Comparison of ENCODE assay signal across 33 cellular contexts in genomic region chr3:46593979-46594378, GRCh38. TPM values are rescaled to one million over a fixed set of nuclear protein-coding genes. Genes with fewer than 3 reads are reported as not detected.
"Had no signal": no experiment of that assay in that cellular context is flagged by ENCODE, and none has a peak within 500 bp of the region (broad histone marks: within the 10 kb centered on the region; RNA-seq: fewer than 3 reads in every experiment).

No MANE protein-coding gene starts in this region.

- H3K4me1 ChIP-seq: esophagus muscularis mucosa had no signal

- H3K27me3 ChIP-seq: brain microvascular endothelial cell, dorsolateral prefrontal cortex, esophagus muscularis mucosa had no signal

- ATAC-seq: activated CD4-positive, CD25-positive, alpha-beta regulatory T cell treated with anti-CD3 and anti-CD28 coated beads, Interleukin-2, amount 50 U/mL, for 24 hours; activated CD8-positive, alpha-beta T cell treated with anti-CD3 and anti-CD28 coated beads for 36 hours; activated T-cell treated with anti-CD3 and anti-CD28 coated beads, Interleukin-2, amount 50 U/mL, for 4 hours; activated T-helper 17 cell treated with anti-CD3 and anti-CD28 coated beads, Interleukin-2, amount 50 U/mL, for 72 hours; T-helper 17 cell had no signal

- H3K9me3 ChIP-seq: esophagus muscularis mucosa had no signal

- DNase-seq: activated B cell treated with CpG ODN at 0.5 μM for 24 hours; activated CD4-positive, alpha-beta T cell treated with anti-CD3 and anti-CD28 coated beads for 48 hours; activated CD4-positive, alpha-beta T cell treated with anti-CD3 and anti-CD28 coated beads, Interleukin-2, amount 50 U/mL, for 1 hour; activated CD4-positive, alpha-beta T cell treated with anti-CD3 and anti-CD28 coated beads, Interleukin-2, amount 50 U/mL, for 48 hours; activated CD8-positive, alpha-beta memory T cell treated with anti-CD3 and anti-CD28 coated beads for 24 hours; activated CD8-positive, alpha-beta T cell treated with anti-CD3 and anti-CD28 coated beads for 36 hours; activated effector memory CD4-positive, alpha-beta T cell treated with Interleukin-2 at 50 U/mL for 16 hours; activated gamma-delta T cell treated with Interleukin-2 at 50 U/mL for 16 hours; activated naive CD4-positive, alpha-beta T cell treated with anti-CD3 and anti-CD28 coated beads, Interleukin-2, amount 50 U/mL, for 16 hours; activated naive CD4-positive, alpha-beta T cell treated with Interleukin-2 at 50 U/mL for 16 hours; activated T-cell treated with anti-CD3 and anti-CD28 coated beads, Interleukin-2, amount 50 U/mL, for 4 hours; amniotic stem cell; anterior cingulate cortex; brain microvascular endothelial cell; dorsolateral prefrontal cortex; effector memory CD4-positive, alpha-beta T cell; erythroblast; head of caudate nucleus; T-helper 1 cell; T-helper 17 cell; T1000; WERI-Rb-1 had no signal

- H3K36me3 ChIP-seq: brain microvascular endothelial cell, esophagus muscularis mucosa, WERI-Rb-1 had no signal

- H3K4me3 ChIP-seq: coronary artery, dorsolateral prefrontal cortex, esophagus muscularis mucosa had no signal

- H3K27ac ChIP-seq: brain microvascular endothelial cell, coronary artery, dorsolateral prefrontal cortex, esophagus muscularis mucosa, WERI-Rb-1 had no signal

RNA-seq across cellular contexts. Expression of gene FAM240A, which starts 18.3 kb away (rescaled TPM):
- total RNA-seq: activated B cell treated with CpG ODN at 0.5 μM for 24 hours; activated CD8-positive, alpha-beta T cell treated with anti-CD3 and anti-CD28 coated beads for 36 hours; activated T-cell treated with anti-CD3 and anti-CD28 coated beads, Interleukin-2, amount 50 U/mL, for 4 hours; activated T-helper 17 cell treated with anti-CD3 and anti-CD28 coated beads, Interleukin-2, amount 50 U/mL, for 72 hours; astrocyte; bronchial epithelial cell; cardiac septum; cerebellum; endodermal cell; esophagus muscularis mucosa; frontal cortex; T-helper 17 cell had no signal
- polyA plus RNA-seq: adipose tissue had no signal

RNA-seq across cellular contexts. Expression of gene LRRC2, which starts 27.9 kb away (rescaled TPM):
- total RNA-seq: activated B cell treated with CpG ODN at 0.5 μM for 24 hours; activated CD8-positive, alpha-beta T cell treated with anti-CD3 and anti-CD28 coated beads for 36 hours; activated T-helper 17 cell treated with anti-CD3 and anti-CD28 coated beads, Interleukin-2, amount 50 U/mL, for 72 hours had no signal
